ENCODE assay signal across 12 cellular contexts in the genomic region with DNA sequence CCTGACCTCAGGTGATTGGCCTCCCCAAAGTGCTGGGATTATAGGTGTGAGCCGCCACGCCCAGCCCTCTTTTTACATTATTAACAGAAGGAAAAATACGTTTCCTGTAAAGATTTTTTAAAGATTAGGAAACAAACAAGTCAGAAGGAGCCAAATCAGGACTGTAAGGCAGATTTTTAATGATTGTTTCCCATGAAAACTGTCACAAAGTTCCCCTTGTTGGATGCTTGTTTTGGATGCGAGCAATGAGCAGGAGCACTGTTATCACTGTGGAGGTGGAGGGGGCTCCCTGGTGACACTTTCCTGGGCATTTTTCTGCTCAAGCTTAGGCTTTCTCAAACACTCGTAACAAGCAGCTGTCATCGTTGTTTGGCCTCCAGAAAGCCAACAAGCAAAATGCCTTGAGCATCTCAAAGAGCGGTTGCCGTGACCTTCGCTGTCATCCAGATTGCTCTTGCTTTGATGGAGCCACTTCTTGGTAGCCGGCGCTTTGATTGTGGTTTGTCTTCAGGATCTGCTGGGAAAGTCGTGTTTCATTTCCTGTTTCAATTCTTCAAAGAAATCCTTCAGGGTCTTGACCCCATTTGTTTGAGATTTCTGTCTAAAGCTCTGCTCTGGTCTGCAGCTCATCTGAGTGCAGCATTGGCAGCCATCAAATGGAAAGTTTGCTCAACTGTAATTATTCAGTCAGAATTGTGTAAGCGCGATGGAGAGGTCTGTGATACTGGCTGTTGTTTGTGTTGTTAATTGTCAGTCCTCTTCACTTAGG.
A peak's percentile ranks its signal among the peaks of the same experiment; 100 is the strongest.
DNase-seq lines count a peak whose midpoint lies in the region; ATAC-seq lines count a peak whose summit lies in the region.
"Had no signal": no experiment of that assay in that cellular context is flagged by ENCODE, and none has a peak within 500 bp of the region (broad histone marks: within the 10 kb centered on the region; RNA-seq: fewer than 3 reads in every experiment).

No MANE protein-coding gene starts in this region.

- no peaks in the 10 kb centered on the region for H3K9me3 ChIP-seq in naive thymus-derived CD4-positive, alpha-beta T cell (ENCODE audit: control insufficient read depth in 2 of 3, low read length in 3 of 3)

- no peaks in the 10 kb centered on the region for H3K9me3 Mint-ChIP-seq in activated naive CD8-positive, alpha-beta T cell treated with anti-CD3 and anti-CD28 coated beads for 36 hours
- no peaks in the 10 kb centered on the region for H3K9me3 Mint-ChIP-seq in naive thymus-derived CD4-positive, alpha-beta T cell

- no peak overlapping the region for H3K4me3 ChIP-seq in naive thymus-derived CD4-positive, alpha-beta T cell (ENCODE audit: low read length)

- peaks cover 20% of the 10 kb centered on the region for H3K36me3 Mint-ChIP-seq in activated naive CD8-positive, alpha-beta T cell treated with anti-CD3 and anti-CD28 coated beads for 36 hours
- peaks cover 4 to 43% (median 21%) of the 10 kb centered on the region in 5 donors for H3K36me3 Mint-ChIP-seq in naive thymus-derived CD4-positive, alpha-beta T cell

- no peaks in the 10 kb centered on the region for H3K36me3 ChIP-seq in naive thymus-derived CD4-positive, alpha-beta T cell (ENCODE audit: control insufficient read depth in 2 of 3, insufficient read depth in 3 of 3, low read length in 3 of 3)

- peaks cover 11 to 21% of the 10 kb centered on the region in 2 donors for H3K4me1 ChIP-seq in naive thymus-derived CD4-positive, alpha-beta T cell (ENCODE audit: control insufficient read depth in 2 of 2, insufficient read depth in 2 of 2, low read length in 2 of 2)

- H3K27me3 ChIP-seq in naive thymus-derived CD4-positive, alpha-beta T cell (ENCODE audit: control insufficient read depth in 2 of 2, insufficient read depth in 2 of 2, low read length in 2 of 2): no peaks in the 10 kb centered on the region

- no peak overlapping the region for H3K27ac ChIP-seq in naive thymus-derived CD4-positive, alpha-beta T cell (ENCODE audit: low read depth, low read length)
- H3K27ac ChIP-seq: VCaP had no signal

- H3K27me3 Mint-ChIP-seq in activated naive CD8-positive, alpha-beta T cell treated with anti-CD3 and anti-CD28 coated beads for 36 hours: no peaks in the 10 kb centered on the region
- no peaks in the 10 kb centered on the region for H3K27me3 Mint-ChIP-seq in naive thymus-derived CD4-positive, alpha-beta T cell

- CTCF ChIA-PET in naive thymus-derived CD4-positive, alpha-beta T cell (lab: Charles Lee): no interaction called here

- peaks cover 59% of the 10 kb centered on the region for H3K4me1 Mint-ChIP-seq in activated naive CD8-positive, alpha-beta T cell treated with anti-CD3 and anti-CD28 coated beads for 36 hours
- H3K4me1 Mint-ChIP-seq in naive thymus-derived CD4-positive, alpha-beta T cell: peaks cover 43 to 90% (median 81%) of the 10 kb centered on the region in 7 donors

- POLR2A ChIA-PET in naive thymus-derived CD4-positive, alpha-beta T cell (lab: Charles Lee): interaction anchor here (0.5 to 0.9 kb wide), 2 partner anchors 28 to 108 kb away, joined by 3 read pairs; no protein-coding TSS in a partner anchor

- H3K27ac Mint-ChIP-seq in activated naive CD8-positive, alpha-beta T cell treated with anti-CD3 and anti-CD28 coated beads for 36 hours: peak overlapping the region; percentile 5
- H3K27ac Mint-ChIP-seq in naive thymus-derived CD4-positive, alpha-beta T cell: peak overlapping the region; percentile 2 to 92 (median 80)
- H3K27ac Mint-ChIP-seq: progenitor cell of endocrine pancreas had no signal

- no peak for ATAC-seq in naive thymus-derived CD4-positive, alpha-beta T cell
- ATAC-seq in HG03469 (IDR thresholded peaks at IDR 0.05; ENCODE audit: unreplicated experiment): no peak
- no peak for ATAC-seq in HG02610 (IDR thresholded peaks at IDR 0.05; ENCODE audit: unreplicated experiment)
- ATAC-seq: esophagus mucosa had no signal

- intact Hi-C loops in naive thymus-derived CD4-positive, alpha-beta T cell (cut with micrococcal nuclease): no loop called here

- DNase-seq in NCI-H510A treated with DMSO at 0.1 percent for 48 hours (lab: John Stamatoyannopoulos, UW): peak; percentile 83
- no peak for DNase-seq in NCI-H510A (lab: John Stamatoyannopoulos, UW)
- DNase-seq in NAMALWA (ENCODE audit: low spot score): peak; percentile 7
- DNase-seq in activated naive CD8-positive, alpha-beta T cell treated with anti-CD3 and anti-CD28 coated beads for 36 hours: peak; percentile 33
- peak in 2 of 9 donors; percentile 22 to 23 for DNase-seq in naive thymus-derived CD4-positive, alpha-beta T cell
- no peak for DNase-seq in NCI-H2107 treated with DMSO at 0.1 percent for 48 hours (lab: John Stamatoyannopoulos, UW; ENCODE audit: unreplicated experiment)
- DNase-seq: GDM1 had no signal

- H3K4me3 Mint-ChIP-seq in activated naive CD8-positive, alpha-beta T cell treated with anti-CD3 and anti-CD28 coated beads for 36 hours: peak overlapping the region; percentile 2
- peak overlapping the region; percentile 6 to 86 (median 72) for H3K4me3 Mint-ChIP-seq in naive thymus-derived CD4-positive, alpha-beta T cell

Comparison
In these comparisons a context has a peak if more than half of its experiments do, and no peak if none do; other contexts are left out.
1. DNase-seq: peak in NCI-H510A treated with DMSO at 0.1 percent for 48 hours (single experiment), NAMALWA (single experiment) and activated naive CD8-positive, alpha-beta T cell treated with anti-CD3 and anti-CD28 coated beads for 36 hours (single experiment); none in NCI-H510A (single experiment) and NCI-H2107 treated with DMSO at 0.1 percent for 48 hours (single experiment).